ENCODE assay signal across 15 cellular contexts in genomic region chr7:66558660-66559465, GRCh38.
DNase-seq lines count a peak whose midpoint lies in the region; ATAC-seq, FAIRE-seq and TF ChIP-seq lines count a peak whose summit lies in the region.
"Had no signal": no experiment of that assay in that cellular context is flagged by ENCODE, and none has a peak within 500 bp of the region (broad histone marks: within the 10 kb centered on the region; RNA-seq: fewer than 3 reads in every experiment).

No MANE protein-coding gene starts in this region.

- in situ Hi-C loops in K562 (cut with MboI) = no loop called here

- H2BK15ac ChIP-seq in mesendoderm (replicated peaks; ENCODE audit: low read depth) = no peak overlapping the region

- ATAC-seq in K562 = peak; percentile 35
- no peak for ATAC-seq in GM21447 (IDR thresholded peaks at IDR 0.05; ENCODE audit: unreplicated experiment)
- ATAC-seq in lower lobe of right lung = no peak
- ATAC-seq: Right ventricle myocardium inferior had no signal

- no peak overlapping the region for H3K18ac ChIP-seq in mesendoderm (ENCODE audit: low read length)

- no peak overlapping the region for H4K8ac ChIP-seq in mesendoderm (ENCODE audit: low read depth, low read length)

- FAIRE-seq in K562 (lab: Jason Lieb, UNC) = no peak

- CTCF ChIA-PET in K562 (lab: Yijun Ruan, JAX; ENCODE audit: low intra/inter-chr PET ratio) = no interaction called here

- H3K9me1 ChIP-seq in K562 (ENCODE audit: control insufficient read depth, insufficient read depth, low read length) = peaks cover 4% of the 10 kb centered on the region

- POLR2A ChIA-PET in K562 (lab: Yijun Ruan, JAX) = interaction anchor here (1.0 kb wide), 1 partner anchor 28 kb away, joined by 4 read pairs; no protein-coding TSS in a partner anchor

- H3K4me1 ChIP-seq in HUES64 (ENCODE audit: insufficient read depth, low read length) = no peaks in the 10 kb centered on the region
- H3K4me1 ChIP-seq in K562 (replicated peaks in 1 of 2; ENCODE audit: control insufficient read depth in 2 of 2, insufficient read depth in 2 of 2, low read length in 2 of 2) = peaks cover 0 to 19% of the 10 kb centered on the region in 2 experiments; a peak in 2 of 5 replicates
- no peaks in the 10 kb centered on the region for H3K4me1 ChIP-seq in mesendoderm (ENCODE audit: control insufficient read depth, low read depth, low read length)
- no peaks in the 10 kb centered on the region for H3K4me1 ChIP-seq in lower lobe of right lung
- H3K4me1 ChIP-seq: breast epithelium had no signal

- H3K4me3 ChIP-seq in HUES64 (ENCODE audit: low read length) (no peak overlapping the region), K562 (no peak overlapping the region), mesendoderm (ENCODE audit: low read length) (no peak overlapping the region), lower lobe of right lung (no peak overlapping the region)
- H3K4me3 ChIP-seq: breast epithelium, esophagus muscularis mucosa had no signal

- TF ChIP-seq RAD21 in K562 (CRISPR knock-in tag; conservative IDR thresholded peaks at IDR 0.05 in 1 of 2, IDR thresholded peaks at IDR 0.05 in 1 of 2) = no peak

- H3K4ac ChIP-seq in mesendoderm (ENCODE audit: low read depth, low read length) = no peak overlapping the region

- peak overlapping the region; percentile 35; the same call in 1 of the 2 replicates for H3K27ac ChIP-seq in HUES64 (ENCODE audit: low read depth, low read length)
- no peak overlapping the region for H3K27ac ChIP-seq in K562 (ENCODE audit: extremely low read depth, low read depth, low read length)
- H3K27ac ChIP-seq in mesendoderm (ENCODE audit: low read depth, low read length) = no peak overlapping the region
- no peak overlapping the region for H3K27ac ChIP-seq in lower lobe of right lung

- TF ChIP-seq CTCF in K562 (IDR thresholded peaks at IDR 0.05 in 2 of 3, conservative IDR thresholded peaks at IDR 0.05 in 1 of 3; ENCODE audit: insufficient read depth in 2 of 3, low read depth in 1 of 3, low read length in 3 of 3) (no peak), lower lobe of right lung (IDR thresholded peaks at IDR 0.05) (no peak)

- no TSS peak for BruUV-seq in K562 (replicated peaks; lab: Mats Ljungman, UMichigan)

- no peak overlapping the region for H3K4me2 ChIP-seq in K562 (ENCODE audit: insufficient read depth, low read length)
- H3K4me2 ChIP-seq in mesendoderm (ENCODE audit: low read length) = no peak overlapping the region

- H3K36me3 ChIP-seq in HUES64 (ENCODE audit: insufficient read depth, low read length) (peaks cover 47% of the 10 kb centered on the region), K562 (ENCODE audit: control insufficient read depth, insufficient read depth, low read length) (peaks cover 71% of the 10 kb centered on the region), mesendoderm (ENCODE audit: control insufficient read depth, insufficient read depth, low read length) (peaks cover 4% of the 10 kb centered on the region), lower lobe of right lung (peaks cover 62% of the 10 kb centered on the region)
- H3K36me3 ChIP-seq: breast epithelium had no signal

- H3K56ac ChIP-seq in mesendoderm (ENCODE audit: low read length) = no peak overlapping the region

- H3K79me2 ChIP-seq in K562 (ENCODE audit: control insufficient read depth, insufficient read depth, low read length) = peaks cover 28% of the 10 kb centered on the region
- H3K79me2 ChIP-seq in mesendoderm (ENCODE audit: control insufficient read depth, insufficient read depth, low read length) = peaks cover 6% of the 10 kb centered on the region

- H2AFZ ChIP-seq in K562 (ENCODE audit: low read depth, low read length) = no peak overlapping the region

- no peak overlapping the region for H4K5ac ChIP-seq in mesendoderm (ENCODE audit: low read length)

- H2BK5ac ChIP-seq in mesendoderm (ENCODE audit: low read length) = no peak overlapping the region

- TF ChIP-seq POLR2A in K562 (conservative IDR thresholded peaks at IDR 0.05) = no peak

- WGBS in HUES64 = 82% methylated on average over 17 of the region's 17 CpGs
- WGBS in K562 (ENCODE audit: insufficient coverage, low coverage, missing lambda C conversion rate) = 75% methylated on average over 17 of the region's 17 CpGs
- no CpG with 5 or more reads among the region's 17 CpGs for WGBS in mesendoderm (ENCODE audit: extremely low coverage, insufficient coverage, low lambda C conversion rate)

- no peaks in the 10 kb centered on the region; the same call in 1 of the 2 replicates for H4K20me1 ChIP-seq in K562 (replicated peaks; ENCODE audit: control insufficient read depth, insufficient read depth, low read length)

- DNase-seq in EH (ENCODE audit: low read depth) = peak; percentile 44
- no peak for DNase-seq in K562 (ENCODE audit: extremely low read depth in 1 of 4, low spot score in 3 of 4)
- DNase-seq in mesendoderm = peak; percentile 41
- no peak for DNase-seq in activated naive CD4-positive, alpha-beta T cell treated with anti-CD3 and anti-CD28 coated beads, Interleukin-2, amount 50 U/mL, for 16 hours
- DNase-seq in lower lobe of right lung = no peak
- no peak for DNase-seq in inferior parietal cortex (ENCODE audit: extremely low spot score)
- DNase-seq: activated B cell treated with CpG ODN at 0.5 μM for 24 hours; CD8-positive, alpha-beta T cell; NCI-H1105 treated with DMSO at 0.1 percent for 48 hours; NCI-H526 treated with DMSO at 0.1 percent for 48 hours had no signal

- H2AK5ac ChIP-seq in mesendoderm (ENCODE audit: low read length) = no peak overlapping the region

- no peak overlapping the region for H3K23ac ChIP-seq in mesendoderm (ENCODE audit: low read length)

- H3K27me3 ChIP-seq in HUES64 (ENCODE audit: insufficient read depth, low read length) = no peaks in the 10 kb centered on the region
- H3K27me3 ChIP-seq in K562 (ENCODE audit: control insufficient read depth in 2 of 2, insufficient read depth in 2 of 2, low read length in 2 of 2) = no peaks in the 10 kb centered on the region
- H3K27me3 ChIP-seq in mesendoderm (ENCODE audit: insufficient read depth, low read length, poor library complexity) = no peaks in the 10 kb centered on the region
- H3K27me3 ChIP-seq in lower lobe of right lung (ENCODE audit: low read depth) = no peaks in the 10 kb centered on the region
- H3K27me3 ChIP-seq: breast epithelium, esophagus muscularis mucosa had no signal

- intact Hi-C loops in K562 (cut with micrococcal nuclease) = loop anchor here (5.0 to 10.0 kb wide), 3 partner anchors 186 to 446 kb away; partner anchors contain the start of gene RABGEF1
- intact Hi-C loops in lower lobe of right lung (cut with DNase I) = no loop called here

- no peak overlapping the region for H2BK120ac ChIP-seq in mesendoderm (ENCODE audit: low read depth, low read length)

- H3K9me3 ChIP-seq in HUES64 (ENCODE audit: insufficient read depth, low read depth, low read length) (no peaks in the 10 kb centered on the region), K562 (replicated peaks; ENCODE audit: control insufficient read depth, insufficient read depth, low read depth, low read length) (no peaks in the 10 kb centered on the region), lower lobe of right lung (no peaks in the 10 kb centered on the region)
- H3K9me3 ChIP-seq: breast epithelium, esophagus muscularis mucosa had no signal

- H3K9ac ChIP-seq in HUES64 (ENCODE audit: low read depth, low read length) (no peak overlapping the region), K562 (ENCODE audit: insufficient read depth in 1 of 2, low read depth in 2 of 2, low read length in 2 of 2) (peak overlapping the region in 1 of 2 experiments; percentile 65; a peak in 1 of 4 replicates), mesendoderm (ENCODE audit: low read length) (no peak overlapping the region)

- TF ChIP-seq EP300 in K562 (IDR thresholded peaks at IDR 0.05; ENCODE audit: low read length) = no peak

- peaks cover 4% of the 10 kb centered on the region for H3K79me1 ChIP-seq in mesendoderm (ENCODE audit: low read length)

TF ChIP-seq in K562, 482 proteins besides CTCF, POLR2A, EP300 and RAD21:
- TF ChIP-seq BCOR (IDR thresholded peaks at IDR 0.05) (no peak), DNMT1 (IDR thresholded peaks at IDR 0.05) (no peak), ZBTB33 (CRISPR knock-in tag; IDR thresholded peaks at IDR 0.05) (peak; percentile 91), HNRNPUL1 (IDR thresholded peaks at IDR 0.05; ENCODE audit: low read length) (no peak)

Comparison
In these comparisons a context has a peak if more than half of its experiments do, and no peak if none do; other contexts are left out.
1. DNase-seq: peak in EH (single experiment) and mesendoderm (single experiment); none in K562 (0 of 4), activated naive CD4-positive, alpha-beta T cell treated with anti-CD3 and anti-CD28 coated beads, Interleukin-2, amount 50 U/mL, for 16 hours (single experiment), lower lobe of right lung (single experiment) and inferior parietal cortex (single experiment).